Comparison of ENCODE assay signal across 1 cellular context in the genomic region with DNA sequence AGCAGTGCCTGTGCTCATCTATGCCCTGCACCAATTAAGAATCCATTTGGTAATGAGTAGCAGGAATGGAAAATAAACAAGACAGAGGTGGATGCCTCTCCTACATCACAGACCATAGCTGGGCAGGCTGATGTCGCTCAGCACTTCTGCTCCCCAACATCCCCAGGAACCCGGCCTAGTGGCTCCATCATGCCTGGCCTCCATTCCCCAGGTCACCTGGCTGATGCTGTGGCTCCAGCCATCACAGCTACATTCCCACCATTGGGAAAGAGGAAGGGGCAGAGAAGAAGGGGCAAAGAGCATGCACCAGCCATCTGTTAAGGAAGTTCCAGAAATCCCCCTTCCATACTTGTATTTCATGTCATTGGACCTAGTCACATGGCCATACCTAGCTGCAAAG.
TF ChIP-seq lines count a peak whose summit lies in the region.

No MANE protein-coding gene starts in this region.

TF ChIP-seq in K562, 482 proteins besides CTCF, POLR2A, EP300 and RAD21 (continued from another document):
- TF ChIP-seq, protein P1, sequence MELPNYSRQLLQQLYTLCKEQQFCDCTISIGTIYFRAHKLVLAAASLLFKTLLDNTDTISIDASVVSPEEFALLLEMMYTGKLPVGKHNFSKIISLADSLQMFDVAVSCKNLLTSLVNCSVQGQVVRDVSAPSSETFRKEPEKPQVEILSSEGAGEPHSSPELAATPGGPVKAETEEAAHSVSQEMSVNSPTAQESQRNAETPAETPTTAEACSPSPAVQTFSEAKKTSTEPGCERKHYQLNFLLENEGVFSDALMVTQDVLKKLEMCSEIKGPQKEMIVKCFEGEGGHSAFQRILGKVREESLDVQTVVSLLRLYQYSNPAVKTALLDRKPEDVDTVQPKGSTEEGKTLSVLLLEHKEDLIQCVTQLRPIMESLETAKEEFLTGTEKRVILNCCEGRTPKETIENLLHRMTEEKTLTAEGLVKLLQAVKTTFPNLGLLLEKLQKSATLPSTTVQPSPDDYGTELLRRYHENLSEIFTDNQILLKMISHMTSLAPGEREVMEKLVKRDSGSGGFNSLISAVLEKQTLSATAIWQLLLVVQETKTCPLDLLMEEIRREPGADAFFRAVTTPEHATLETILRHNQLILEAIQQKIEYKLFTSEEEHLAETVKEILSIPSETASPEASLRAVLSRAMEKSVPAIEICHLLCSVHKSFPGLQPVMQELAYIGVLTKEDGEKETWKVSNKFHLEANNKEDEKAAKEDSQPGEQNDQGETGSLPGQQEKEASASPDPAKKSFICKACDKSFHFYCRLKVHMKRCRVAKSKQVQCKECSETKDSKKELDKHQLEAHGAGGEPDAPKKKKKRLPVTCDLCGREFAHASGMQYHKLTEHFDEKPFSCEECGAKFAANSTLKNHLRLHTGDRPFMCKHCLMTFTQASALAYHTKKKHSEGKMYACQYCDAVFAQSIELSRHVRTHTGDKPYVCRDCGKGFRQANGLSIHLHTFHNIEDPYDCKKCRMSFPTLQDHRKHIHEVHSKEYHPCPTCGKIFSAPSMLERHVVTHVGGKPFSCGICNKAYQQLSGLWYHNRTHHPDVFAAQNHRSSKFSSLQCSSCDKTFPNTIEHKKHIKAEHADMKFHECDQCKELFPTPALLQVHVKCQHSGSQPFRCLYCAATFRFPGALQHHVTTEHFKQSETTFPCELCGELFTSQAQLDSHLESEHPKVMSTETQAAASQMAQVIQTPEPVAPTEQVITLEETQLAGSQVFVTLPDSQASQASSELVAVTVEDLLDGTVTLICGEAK (IDR thresholded peaks at IDR 0.05) = no peak
- TF ChIP-seq, protein P1 (CRISPR knock-in tag; IDR thresholded peaks at IDR 0.05) = no peak
